In the genomic region with DNA sequence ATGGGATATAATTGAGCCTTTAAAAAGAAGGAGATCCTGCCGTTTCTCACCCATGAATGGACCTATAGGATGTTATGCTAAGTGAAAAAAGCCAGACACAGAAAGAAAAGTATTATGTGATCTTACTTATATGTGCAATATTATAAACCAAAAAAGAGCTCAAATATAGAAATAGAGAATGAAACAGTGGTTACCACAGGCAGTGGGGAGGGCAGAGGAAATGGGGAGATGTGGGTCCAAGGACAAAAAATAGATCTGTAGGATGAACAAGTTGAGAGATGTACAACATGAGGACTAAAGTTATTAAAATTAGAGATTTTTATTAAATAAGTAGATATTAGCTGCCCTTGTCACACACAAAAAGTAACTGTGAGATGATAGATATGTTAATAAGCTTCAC, we compare ENCODE assay signal across 23 cellular contexts. TPM values are rescaled to one million over a fixed set of nuclear protein-coding genes. Genes with fewer than 3 reads are reported as not detected.
DNase-seq lines count a peak whose midpoint lies in the region; ATAC-seq and TF ChIP-seq lines count a peak whose summit lies in the region.
"Had no signal": no experiment of that assay in that cellular context is flagged by ENCODE, and none has a peak within 500 bp of the region (broad histone marks: within the 10 kb centered on the region; RNA-seq: fewer than 3 reads in every experiment).

No MANE protein-coding gene starts in this region.

- in situ Hi-C loops in HAP-1 (cut with MboI; ENCODE audit: low sequenced_read_pairs), result no loop called here

- H3K9me3 Mint-ChIP-seq in CD8-positive, alpha-beta T cell, result no peaks in the 10 kb centered on the region
- H3K9me3 Mint-ChIP-seq in natural killer cell, result no peaks in the 10 kb centered on the region

- no peak overlapping the region for H3K4me3 Mint-ChIP-seq in CD8-positive, alpha-beta T cell
- H3K4me3 Mint-ChIP-seq in T-helper 17 cell (no peak overlapping the region), natural killer cell (peak overlapping the region; percentile 56)
- H3K4me3 Mint-ChIP-seq: IgD-negative memory B cell had no signal

- no peak for ATAC-seq in CD8-positive, alpha-beta T cell
- peak; percentile 35 for ATAC-seq in GM21723 (IDR thresholded peaks at IDR 0.05; ENCODE audit: unreplicated experiment)
- ATAC-seq in T-helper 17 cell, result no peak
- no peak for ATAC-seq in natural killer cell
- ATAC-seq: HCT116 had no signal

- H3K27ac ChIP-seq in CD8-positive, alpha-beta T cell (ENCODE audit: low read depth, low read length), result no peak overlapping the region
- no peak overlapping the region for H3K27ac ChIP-seq in PC-9
- H3K27ac ChIP-seq: SJSA1 had no signal

- peaks cover 1% of the 10 kb centered on the region for H3K36me3 Mint-ChIP-seq in CD8-positive, alpha-beta T cell
- no peaks in the 10 kb centered on the region for H3K36me3 Mint-ChIP-seq in T-helper 17 cell (ENCODE audit: low read depth)
- no peaks in the 10 kb centered on the region for H3K36me3 Mint-ChIP-seq in natural killer cell
- H3K36me3 Mint-ChIP-seq: IgD-negative memory B cell had no signal

- no peaks in the 10 kb centered on the region for H3K36me3 ChIP-seq in CD8-positive, alpha-beta T cell (ENCODE audit: insufficient read depth, low read length)
- H3K36me3 ChIP-seq in HAP-1 (replicated peaks) (no peaks in the 10 kb centered on the region), PC-9 (ENCODE audit: low read depth) (no peaks in the 10 kb centered on the region)
- H3K36me3 ChIP-seq: SJSA1 had no signal

- TF ChIP-seq CTCF in CD8-positive, alpha-beta T cell (IDR thresholded peaks at IDR 0.05), result no peak
- no peak for TF ChIP-seq CTCF in natural killer cell (IDR thresholded peaks at IDR 0.05)
- no peak for TF ChIP-seq CTCF in PC-9 (conservative IDR thresholded peaks at IDR 0.05)

- no peaks in the 10 kb centered on the region for H3K27me3 ChIP-seq in CD8-positive, alpha-beta T cell (ENCODE audit: insufficient read depth, low read length)
- H3K27me3 ChIP-seq in HAP-1 (ENCODE audit: low read depth) (no peaks in the 10 kb centered on the region), PC-9 (ENCODE audit: insufficient read depth, low read depth) (no peaks in the 10 kb centered on the region)
- H3K27me3 ChIP-seq: SJSA1 had no signal

- BruUV-seq in PC-9 (replicated peaks; lab: Mats Ljungman, UMichigan), result no TSS peak

- no peaks in the 10 kb centered on the region for H3K9me3 ChIP-seq in CD8-positive, alpha-beta T cell (ENCODE audit: low read length)
- no peaks in the 10 kb centered on the region for H3K9me3 ChIP-seq in T-helper 17 cell (ENCODE audit: control insufficient read depth, low read length, poor library complexity, severe bottlenecking)
- H3K9me3 ChIP-seq in HAP-1, result no peaks in the 10 kb centered on the region
- no peaks in the 10 kb centered on the region for H3K9me3 ChIP-seq in PC-9 (ENCODE audit: insufficient read depth, low read depth)
- H3K9me3 ChIP-seq: SJSA1 had no signal

- intact Hi-C loops in CD8-positive, alpha-beta T cell (cut with DNase I, micrococcal nuclease), result loop anchor here in 1 of 2 experiments (2.0 to 5.0 kb wide), 2 partner anchors 29 to 89 kb away; partner anchors contain the start of gene TDRD3
- intact Hi-C loops in natural killer cell (cut with micrococcal nuclease), result no loop called here
- intact Hi-C loops in PC-9 (cut with micrococcal nuclease; ENCODE audit: unreplicated experiment), result no loop called here

- no peak overlapping the region for H3K4me2 ChIP-seq in PC-9

- no peak overlapping the region for H2AFZ ChIP-seq in PC-9

- POLR2A ChIA-PET in CD8-positive, alpha-beta T cell (lab: Charles Lee), result no interaction called here
- POLR2A ChIA-PET in PC-9 (lab: Charles Lee; ENCODE audit: unreplicated experiment), result no interaction called here

- no peaks in the 10 kb centered on the region for H4K20me1 ChIP-seq in PC-9 (ENCODE audit: insufficient read depth)

- H3K4me3 ChIP-seq in CD8-positive, alpha-beta T cell (ENCODE audit: low read depth, low read length), result no peak overlapping the region
- H3K4me3 ChIP-seq in HAP-1, result no peak overlapping the region
- no peak overlapping the region for H3K4me3 ChIP-seq in PC-9
- H3K4me3 ChIP-seq: SJSA1 had no signal

- H3K9me2 ChIP-seq in PC-9 (ENCODE audit: insufficient read depth), result no peaks in the 10 kb centered on the region

- peak overlapping the region; percentile 11 for H3K27ac Mint-ChIP-seq in CD8-positive, alpha-beta T cell
- H3K27ac Mint-ChIP-seq in T-helper 17 cell, result peak overlapping the region; percentile 74
- H3K27ac Mint-ChIP-seq in natural killer cell, result peak overlapping the region; percentile 14 to 45
- H3K27ac Mint-ChIP-seq: IgD-negative memory B cell had no signal

- DNase-seq in CD8-positive, alpha-beta T cell, result no peak
- DNase-seq in T-helper 17 cell, result no peak
- no peak for DNase-seq in natural killer cell
- no peak for DNase-seq in HT-29 (ENCODE audit: low spot score)
- DNase-seq in NCI-H2029 treated with DMSO at 0.1 percent for 48 hours (lab: John Stamatoyannopoulos, UW), result no peak
- no peak for DNase-seq in HAP-1 (ENCODE audit: low spot score in 2 of 2)
- DNase-seq in PC-9, result no peak
- DNase-seq: C1 segment of cervical spinal cord, DMS153, DND-41, MV-4-11, NCI-H1105, NCI-H146, NCI-H1930, NCI-H446, NCI-H524 treated with DMSO at 0.1 percent for 48 hours, NCI-H82, Right ventricle myocardium superior, RPMI8226 had no signal

- CTCF ChIA-PET in CD8-positive, alpha-beta T cell (lab: Charles Lee), result no interaction called here
- CTCF ChIA-PET in PC-9 (lab: Charles Lee), result interaction anchor here (0.5 kb wide), 1 partner anchor 66 kb away, joined by 9 read pairs; no protein-coding TSS in a partner anchor

- H3K4me1 ChIP-seq in CD8-positive, alpha-beta T cell (ENCODE audit: insufficient read depth, low read length), result peaks cover 5% of the 10 kb centered on the region
- H3K4me1 ChIP-seq in HAP-1 (no peaks in the 10 kb centered on the region), PC-9 (replicated peaks; ENCODE audit: insufficient read depth) (no peaks in the 10 kb centered on the region)
- H3K4me1 ChIP-seq: SJSA1 had no signal

- H3F3A ChIP-seq in PC-9 (ENCODE audit: insufficient read depth, low read depth), result no peaks in the 10 kb centered on the region

- H3K27me3 Mint-ChIP-seq in CD8-positive, alpha-beta T cell (ENCODE audit: low read depth), result no peaks in the 10 kb centered on the region
- no peaks in the 10 kb centered on the region for H3K27me3 Mint-ChIP-seq in T-helper 17 cell
- H3K27me3 Mint-ChIP-seq in natural killer cell (ENCODE audit: low read depth in 2 of 2), result no peaks in the 10 kb centered on the region
- H3K27me3 Mint-ChIP-seq: IgD-negative memory B cell had no signal

- H3K4me1 Mint-ChIP-seq in CD8-positive, alpha-beta T cell (ENCODE audit: low read depth), result peaks cover 36% of the 10 kb centered on the region
- peaks cover 23% of the 10 kb centered on the region for H3K4me1 Mint-ChIP-seq in T-helper 17 cell
- peaks cover 33 to 42% of the 10 kb centered on the region in 2 donors for H3K4me1 Mint-ChIP-seq in natural killer cell

- no peaks in the 10 kb centered on the region for H3K79me2 ChIP-seq in PC-9 (ENCODE audit: low read depth)

RNA-seq across cellular contexts. Expression of gene TDRD3, which starts 29.1 kb away (rescaled TPM):
- total RNA-seq in CD8-positive, alpha-beta T cell, result 10 to 100 TPM; 22.1 to 22.4 TPM
- total RNA-seq in T-helper 17 cell, result 10 to 100 TPM; 25.4 to 27.4 TPM
- 10 to 100 TPM; 30.6 to 33.4 (median 32.1) TPM for total RNA-seq in natural killer cell
- 8.9 and 10.2 TPM in 2 replicates for total RNA-seq in HT-29 (2014; rRNA removed; shearing (Covaris generic))
- total RNA-seq in PC-9 (2021), result 13.9 and 17.3 TPM in 2 replicates

Comparison
In these comparisons a context has a peak if more than half of its experiments do, and no peak if none do; other contexts are left out.
1. H3K27ac Mint-ChIP-seq: peak in every context shown above with its lines; median percentile 74 in T-helper 17 cell; 30 in natural killer cell; 11 in CD8-positive, alpha-beta T cell.